In the genomic region with DNA sequence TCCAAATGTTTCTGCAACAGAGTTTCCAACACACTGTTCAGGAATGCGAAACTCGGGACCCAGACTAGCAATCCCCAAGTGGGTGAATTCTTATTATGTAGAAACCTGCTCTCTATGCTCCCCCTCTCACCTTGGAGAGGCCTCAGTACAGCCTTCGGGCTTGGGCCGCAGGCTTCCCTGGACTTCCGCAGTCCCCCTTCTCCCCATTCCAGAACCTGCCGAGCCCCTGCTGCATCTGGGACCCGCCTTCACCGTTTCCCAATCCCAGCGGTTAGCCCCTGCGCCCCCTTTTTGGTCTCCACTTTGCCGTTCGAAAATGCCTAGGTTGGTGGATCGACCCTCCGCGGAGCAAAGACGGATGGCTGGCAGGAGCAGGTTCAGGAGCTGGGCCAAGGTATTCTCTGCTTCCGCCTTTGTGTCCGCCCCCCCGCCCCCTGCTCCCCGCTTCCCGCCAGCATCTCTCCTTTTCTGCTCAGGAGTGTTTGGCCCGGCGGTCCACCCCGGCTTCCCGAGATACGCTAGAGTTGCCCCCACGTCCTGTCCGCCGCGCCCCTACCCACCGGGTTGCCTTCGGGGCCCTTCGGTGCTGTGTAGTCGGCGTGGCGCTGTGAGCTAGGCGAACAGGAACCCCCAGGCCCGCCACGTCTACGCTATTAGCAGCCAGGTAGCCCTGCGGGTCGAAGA, we compare ENCODE assay signal across 15 cellular contexts. TPM values are rescaled to one million over a fixed set of nuclear protein-coding genes. Genes with fewer than 3 reads are reported as not detected.
A peak's percentile ranks its signal among the peaks of the same experiment; 100 is the strongest.
DNase-seq lines count a peak whose midpoint lies in the region; ATAC-seq and TF ChIP-seq lines count a peak whose summit lies in the region.
"Had no signal": no experiment of that assay in that cellular context is flagged by ENCODE, and none has a peak within 500 bp of the region (broad histone marks: within the 10 kb centered on the region; RNA-seq: fewer than 3 reads in every experiment).

No MANE protein-coding gene starts in this region.

- peak overlapping the region; percentile 47 to 69 (median 63) for H3K27ac ChIP-seq in right lobe of liver
- peak overlapping the region in 4 of 5 donors; percentile 43 to 92 (median 80) for H3K27ac ChIP-seq in stomach
- H3K27ac ChIP-seq: VCaP had no signal

- no peaks in the 10 kb centered on the region for H3K36me3 ChIP-seq in right lobe of liver
- H3K36me3 ChIP-seq in stomach, result no peaks in the 10 kb centered on the region
- H3K36me3 ChIP-seq: spleen had no signal

- ATAC-seq in right lobe of liver (no peak), HG03196 (IDR thresholded peaks at IDR 0.05; ENCODE audit: unreplicated experiment) (no peak)

- H3K36me3 Mint-ChIP-seq in T-helper 2 cell treated with Interferon-gamma antibody and Interleukin-4, amounts not matched to agents 5 μg/mL and 100 μg/mL, for 36 hours (ENCODE audit: low read depth), result peaks cover 3% of the 10 kb centered on the region
- H3K36me3 Mint-ChIP-seq in Calu3 (ENCODE audit: insufficient read depth, unreplicated experiment), result no peaks in the 10 kb centered on the region

- intact Hi-C loops in right lobe of liver (cut with DNase I) (no loop called here), stomach (cut with DNase I; ENCODE audit: low total_unique reads) (no loop called here), Calu3 (cut with micrococcal nuclease; ENCODE audit: unreplicated experiment) (no loop called here)

- TF ChIP-seq CTCF in cardiac fibroblast (IDR thresholded peaks at IDR 0.05; ENCODE audit: low read depth, low read length) (no peak), right lobe of liver (IDR thresholded peaks at IDR 0.05) (no peak), stomach (IDR thresholded peaks at IDR 0.05) (no peak), Calu3 (IDR thresholded peaks at IDR 0.05; ENCODE audit: unreplicated experiment) (no peak)

- H3K27me3 Mint-ChIP-seq in T-helper 2 cell treated with Interferon-gamma antibody and Interleukin-4, amounts not matched to agents 5 μg/mL and 100 μg/mL, for 36 hours (ENCODE audit: low read depth), result peaks cover 97% of the 10 kb centered on the region
- H3K27me3 Mint-ChIP-seq in Calu3 (ENCODE audit: unreplicated experiment), result peaks cover 39% of the 10 kb centered on the region

- H3K27ac Mint-ChIP-seq in T-helper 2 cell treated with Interferon-gamma antibody and Interleukin-4, amounts not matched to agents 5 μg/mL and 100 μg/mL, for 36 hours, result peak overlapping the region; percentile 11
- no peak overlapping the region for H3K27ac Mint-ChIP-seq in Calu3 (ENCODE audit: unreplicated experiment)

- peaks cover 16 to 38% of the 10 kb centered on the region in 2 donors for H3K27me3 ChIP-seq in right lobe of liver
- H3K27me3 ChIP-seq in stomach, result peaks cover 0 to 100% (median 96%) of the 10 kb centered on the region in 3 donors

- WGBS in right lobe of liver (ENCODE audit: insufficient coverage, low coverage, low lambda C conversion rate, missing lambda C conversion rate), result 3% methylated on average over 37 of the region's 42 CpGs
- whole genome bisulfite sequencing in stomach, 5 donors, result 10 to 14% (median 13%) methylated on average over 38 to 42 of the region's 42 CpGs

- peaks cover 6% of the 10 kb centered on the region for H3K9me3 Mint-ChIP-seq in T-helper 2 cell treated with Interferon-gamma antibody and Interleukin-4, amounts not matched to agents 5 μg/mL and 100 μg/mL, for 36 hours
- peaks cover 2% of the 10 kb centered on the region for H3K9me3 Mint-ChIP-seq in Calu3 (ENCODE audit: low read depth, unreplicated experiment)

- peak overlapping the region in 1 of 2 donors; percentile 26 for H3K4me3 ChIP-seq in cardiac fibroblast (replicated peaks in 1 of 2; ENCODE audit: low read depth in 2 of 2, low read length in 2 of 2)
- H3K4me3 ChIP-seq in right lobe of liver, result peak overlapping the region in 2 of 3 donors; percentile 14 to 22
- peak overlapping the region; percentile 29 to 44 (median 37) for H3K4me3 ChIP-seq in stomach

- CTCF ChIA-PET in Calu3 (lab: Charles Lee), result interaction anchor here (0.6 kb wide), 1 partner anchor 28 kb away, joined by 7 read pairs; no protein-coding TSS in a partner anchor

- TF ChIP-seq EP300 in stomach (IDR thresholded peaks at IDR 0.05), result no peak

- H3K9me3 ChIP-seq in right lobe of liver (no peaks in the 10 kb centered on the region), stomach (peaks cover 0 to 8% (median 0%) of the 10 kb centered on the region in 4 donors)
- H3K9me3 ChIP-seq: spleen had no signal

- H3K4me1 Mint-ChIP-seq in T-helper 2 cell treated with Interferon-gamma antibody and Interleukin-4, amounts not matched to agents 5 μg/mL and 100 μg/mL, for 36 hours (ENCODE audit: low read depth), result peaks cover 7% of the 10 kb centered on the region
- H3K4me1 Mint-ChIP-seq in Calu3 (ENCODE audit: low read depth, unreplicated experiment), result no peaks in the 10 kb centered on the region

- no TSS peak for BruUV-seq in Calu3 (replicated peaks; lab: Mats Ljungman, UMichigan)

- H3K4me1 ChIP-seq in right lobe of liver (peaks cover 0 to 14% (median 0%) of the 10 kb centered on the region in 4 donors), stomach (peaks cover 16 to 74% (median 37%) of the 10 kb centered on the region in 4 donors)

- no peak for DNase-seq in T-helper 2 cell treated with Interferon-gamma antibody and Interleukin-4, amounts not matched to agents 5 μg/mL and 100 μg/mL, for 36 hours (ENCODE audit: low spot score)
- DNase-seq in T-helper 2 cell (no peak), cardiac fibroblast (ENCODE audit: low read depth in 2 of 2) (peak; percentile 59 to 64), right lobe of liver (no peak), stomach (no peak), A172 (ENCODE audit: low spot score) (no peak), Calu3 (no peak)
- DNase-seq: 8988T; activated T-cell treated with anti-CD3 and anti-CD28 coated beads, Interleukin-2, amount 50 U/mL, for 48 hours; cortex of kidney; NCI-H1092; NCI-H446 had no signal

- no peak overlapping the region for H3K4me3 Mint-ChIP-seq in T-helper 2 cell treated with Interferon-gamma antibody and Interleukin-4, amounts not matched to agents 5 μg/mL and 100 μg/mL, for 36 hours
- no peak overlapping the region for H3K4me3 Mint-ChIP-seq in Calu3 (ENCODE audit: low read depth, unreplicated experiment)

- TF ChIP-seq POLR2A in right lobe of liver (IDR thresholded peaks at IDR 0.05), result no peak
- no peak for TF ChIP-seq POLR2A in stomach (IDR thresholded peaks at IDR 0.05)

RNA-seq across cellular contexts. Expression of gene HAND2, which starts 11.5 kb away (rescaled TPM):
- 10 to 100 TPM in 1 of 6 experiments, 1 to 10 TPM in 5; 2.1 to 11.2 (median 6.2) TPM for total RNA-seq in right lobe of liver
- 100 to 1,000 TPM in 1 of 5 donors, 10 to 100 TPM in 4; 16.3 to 234 (median 23.3) TPM for total RNA-seq in stomach
- polyA plus RNA-seq in stomach, result 10 to 100 TPM in 1 of 3 donors, 1 to 10 TPM in 2; 1.9 to 11.6 (median 4.0) TPM
- total RNA-seq in A172 (2014; rRNA removed; shearing (Covaris generic)), result 0.19 and 0.50 TPM in 2 replicates
- total RNA-seq in Calu3 (2022), result 0.45 TPM in 1 of 2 replicates, not detected in the other

Comparison
In these comparisons a context has a peak if more than half of its experiments do, and no peak if none do; other contexts are left out.
1. DNase-seq: peak in cardiac fibroblast (2 of 2); none in T-helper 2 cell treated with Interferon-gamma antibody and Interleukin-4, amounts not matched to agents 5 μg/mL and 100 μg/mL, for 36 hours (single experiment), T-helper 2 cell (0 of 5), right lobe of liver (0 of 3), stomach (single experiment), A172 (single experiment) and Calu3 (single experiment).